15 cellular contexts compared by ENCODE assay signal in the genomic region with DNA sequence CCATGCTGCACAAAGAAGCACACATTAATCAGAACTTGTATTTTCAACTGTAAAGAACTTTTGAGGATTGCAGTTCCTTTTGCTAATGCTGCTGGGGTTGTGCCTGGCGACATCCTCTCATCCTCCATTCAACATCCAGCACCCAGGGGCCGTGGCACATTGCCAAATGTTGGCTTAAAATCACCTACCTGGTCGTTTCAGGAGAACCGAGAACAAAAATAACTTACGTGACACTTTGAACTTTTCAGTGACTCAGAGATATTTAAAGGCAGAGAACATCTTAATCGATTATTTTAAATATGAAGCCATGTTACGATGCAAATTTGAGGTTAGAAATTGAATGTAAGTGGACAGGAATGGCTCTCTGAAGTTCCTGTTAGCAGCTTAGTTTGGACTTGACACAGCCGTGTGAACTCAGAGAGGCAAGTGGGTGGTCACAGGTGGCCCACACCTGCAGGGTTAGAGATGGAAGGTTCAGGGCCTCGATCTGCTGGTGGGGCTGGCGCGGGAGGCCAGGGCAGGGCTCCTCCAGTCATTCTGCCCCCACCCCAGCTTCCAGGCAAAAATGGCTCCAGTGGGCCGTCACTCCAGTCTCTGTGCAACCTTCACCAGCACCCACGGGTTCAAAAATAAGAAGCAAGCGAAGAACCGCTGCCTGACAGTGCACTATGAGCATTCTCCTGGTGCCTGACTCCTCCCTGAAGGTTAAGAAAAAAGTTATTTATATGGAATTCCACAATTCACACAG. TPM values are rescaled to one million over a fixed set of nuclear protein-coding genes. Genes with fewer than 3 reads are reported as not detected.
DNase-seq lines count a peak whose midpoint lies in the region; ATAC-seq, FAIRE-seq and TF ChIP-seq lines count a peak whose summit lies in the region.
"Had no signal": no experiment of that assay in that cellular context is flagged by ENCODE, and none has a peak within 500 bp of the region (broad histone marks: within the 10 kb centered on the region; RNA-seq: fewer than 3 reads in every experiment).

No MANE protein-coding gene starts in this region.

- intact Hi-C loops in OCI-LY7 (cut with micrococcal nuclease; ENCODE audit: unreplicated experiment) = loop anchor here (1.0 kb wide), 1 partner anchor 9 kb away; no protein-coding TSS in a partner anchor

- H2AFZ ChIP-seq in OCI-LY7 (ENCODE audit: low read length) = no peak overlapping the region

- FAIRE-seq in GM12892 (lab: Jason Lieb, UNC) = peak; percentile 70
- FAIRE-seq: bronchial epithelial cell had no signal

- peak overlapping the region; percentile 77 for H3K4me2 ChIP-seq in OCI-LY7 (ENCODE audit: low read length)

- no peaks in the 10 kb centered on the region for H3K9me3 ChIP-seq in OCI-LY7 (ENCODE audit: low read length)

- ATAC-seq in GM19351 (IDR thresholded peaks at IDR 0.05; ENCODE audit: unreplicated experiment) (peak; percentile 55), HG02885 (IDR thresholded peaks at IDR 0.05; ENCODE audit: poor library complexity, unreplicated experiment) (peak; percentile 68)

- H3K4me3 ChIP-seq in OCI-LY7 (ENCODE audit: low read depth, low read length, poor library complexity, severe bottlenecking) = peak overlapping the region; percentile 53
- H3K4me3 ChIP-seq: esophagus muscularis mucosa had no signal

- no peaks in the 10 kb centered on the region for H3K9me2 ChIP-seq in OCI-LY7 (ENCODE audit: insufficient read depth, low read length)

- no peak for TF ChIP-seq CTCF in OCI-LY7 (conservative IDR thresholded peaks at IDR 0.05; ENCODE audit: low read length)

- H3K27ac ChIP-seq in OCI-LY7 (ENCODE audit: low read depth, low read length, poor library complexity, severe bottlenecking) (peak overlapping the region; percentile 99), substantia nigra (ENCODE audit: low read depth, low read length, poor library complexity, severe bottlenecking) (no peak overlapping the region)
- H3K27ac ChIP-seq: esophagus muscularis mucosa had no signal

- H4K20me1 ChIP-seq in OCI-LY7 (ENCODE audit: insufficient read depth, low read length) = no peaks in the 10 kb centered on the region

- TSS peak; percentile 10 for BruUV-seq in OCI-LY7 (replicated peaks; lab: Mats Ljungman, UMichigan)

- H3K36me3 ChIP-seq in OCI-LY7 (ENCODE audit: insufficient read depth, low read length) = peaks cover 86% of the 10 kb centered on the region

- H3K4me1 ChIP-seq in OCI-LY7 (ENCODE audit: insufficient read depth, low read length, poor library complexity, severe bottlenecking) = peaks cover 99% of the 10 kb centered on the region
- H3K4me1 ChIP-seq: esophagus muscularis mucosa had no signal

- H3K79me2 ChIP-seq in OCI-LY7 (ENCODE audit: insufficient read depth, low read depth, low read length) = peaks cover 86% of the 10 kb centered on the region

- CTCF ChIA-PET in OCI-LY7 (lab: Charles Lee; ENCODE audit: unreplicated experiment) = interaction anchor here (0.8 to 1.4 kb wide), 2 partner anchors 11 to 13 kb away, joined by 3 to 6 read pairs; no protein-coding TSS in a partner anchor

- POLR2A ChIA-PET in OCI-LY7 (lab: Charles Lee) = interaction anchor here (0.9 to 6.2 kb wide), 3 partner anchors 8 to 19 kb away, joined by 3 to 134 read pairs (median 4); a partner anchor contains a TSS

- DNase-seq in GM12892 (ENCODE audit: insufficient read length) (no peak), OCI-LY7 (ENCODE audit: low spot score) (peak; percentile 91), NCI-H2171 (lab: John Stamatoyannopoulos, UW) (no peak), HK-2 (ENCODE audit: unreplicated experiment) (no peak), substantia nigra (lab: John Stamatoyannopoulos, UW) (no peak)
- no peak for DNase-seq in stimulated activated CD4-positive, alpha-beta T cell treated with anti-CD3 and anti-CD28 coated beads, Interleukin-2, amount 100 ng/mL, for 24 hours
- DNase-seq: activated CD4-positive, alpha-beta T cell treated with anti-CD3 and anti-CD28 coated beads, Interleukin-2, amount 10 ng/mL, durations not matched to agents 7 days and 5 days; activated effector memory CD4-positive, alpha-beta T cell treated with anti-CD3 and anti-CD28 coated beads, Interleukin-2, amount 50 U/mL, for 16 hours; NCI-H1092; NCI-H748 treated with DMSO at 0.1 percent for 48 hours; SW 1271 had no signal

- no peak for TF ChIP-seq POLR2A in GM12892 (IDR thresholded peaks at IDR 0.05; ENCODE audit: low read depth, low read length)

RNA-seq across cellular contexts. Expression of a gene that starts 12.2 kb away (rescaled TPM):
- polyA plus RNA-seq in GM12892 (2012; ENCODE audit: missing spikeins) = 15.9 TPM
- total RNA-seq in OCI-LY7 (2014; rRNA removed; shearing (Covaris generic)) = 74.2 and 92.3 TPM in 2 replicates
- total RNA-seq in OCI-LY7 (2022) = 219 and 233 TPM in 2 replicates

RNA-seq across cellular contexts. Expression of a gene that starts 51.7 kb away (rescaled TPM):
- polyA plus RNA-seq in GM12892 (2012; ENCODE audit: missing spikeins) = not detected
- total RNA-seq in OCI-LY7 (2014; rRNA removed; shearing (Covaris generic)) = not detected in 2 replicates
- not detected in 2 replicates for total RNA-seq in OCI-LY7 (2022)
- total RNA-seq: activated CD4-positive, alpha-beta T cell treated with anti-CD3 and anti-CD28 coated beads, Interleukin-2, amount 10 ng/mL, durations not matched to agents 7 days and 5 days had no signal
